ENCODE assay signal across 9 cellular contexts in the genomic region with DNA sequence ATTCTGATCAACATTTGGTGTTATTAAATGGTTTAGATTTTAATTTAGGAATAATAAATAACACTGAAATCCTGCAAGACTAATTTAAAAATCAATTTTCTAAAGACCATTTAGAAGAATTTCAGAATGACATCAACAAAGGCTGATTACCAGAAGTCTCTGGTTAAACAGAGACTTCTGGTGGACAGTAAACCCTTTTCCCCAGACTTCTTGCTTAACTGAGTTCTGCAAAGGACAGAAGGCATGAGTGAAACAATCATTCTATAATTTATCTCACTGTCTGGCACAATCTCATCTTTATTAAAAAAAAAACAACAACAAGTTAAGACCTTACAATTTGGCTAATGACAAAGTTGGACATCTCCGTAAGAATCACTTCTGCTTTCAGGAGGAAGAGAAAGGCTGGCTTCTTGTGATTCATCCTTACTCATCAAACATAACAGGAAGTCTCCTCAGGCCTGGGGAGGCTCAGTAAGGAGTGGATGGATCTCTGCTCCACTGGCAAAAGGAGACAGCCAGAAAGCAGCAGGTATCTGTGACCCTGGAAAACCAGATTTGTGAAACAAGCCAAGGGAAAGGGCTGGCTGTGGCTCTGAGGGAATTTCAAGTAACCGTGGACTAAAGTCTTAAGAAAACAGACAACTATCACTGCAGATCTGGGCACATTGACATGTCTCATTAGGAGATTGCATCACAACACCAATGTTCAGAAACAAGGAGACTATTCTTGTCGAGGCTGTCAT. TPM values are rescaled to one million over a fixed set of nuclear protein-coding genes. Genes with fewer than 3 reads are reported as not detected.
DNase-seq lines count a peak whose midpoint lies in the region; ATAC-seq and TF ChIP-seq lines count a peak whose summit lies in the region.
"Had no signal": no experiment of that assay in that cellular context is flagged by ENCODE, and none has a peak within 500 bp of the region (broad histone marks: within the 10 kb centered on the region; RNA-seq: fewer than 3 reads in every experiment).

No MANE protein-coding gene starts in this region.

- H3K79me2 ChIP-seq in KMS-11 (ENCODE audit: insufficient read depth, low read depth) = no peaks in the 10 kb centered on the region

- H3K9me3 ChIP-seq in Caco-2 = no peaks in the 10 kb centered on the region

- TF ChIP-seq CTCF in KMS-11 (conservative IDR thresholded peaks at IDR 0.05; ENCODE audit: low read depth, low read length) (no peak), fibroblast of villous mesenchyme (IDR thresholded peaks at IDR 0.05; ENCODE audit: insufficient read depth, low read depth, low read length) (no peak), Caco-2 (IDR thresholded peaks at IDR 0.05; ENCODE audit: insufficient read depth in 1 of 2, low read depth in 1 of 2, low read length in 1 of 2, severe bottlenecking in 1 of 2, unreplicated experiment in 1 of 2) (no peak)

- no peak overlapping the region for H2AFZ ChIP-seq in KMS-11 (ENCODE audit: low read depth)

- no peaks in the 10 kb centered on the region for H4K20me1 ChIP-seq in KMS-11 (ENCODE audit: insufficient read depth)

- no peak overlapping the region; the same call in 1 of the 2 replicates for H3K9ac ChIP-seq in KMS-11

- H3K36me3 Mint-ChIP-seq in activated CD4-positive, alpha-beta memory T cell treated with anti-CD3 and anti-CD28 coated beads for 36 hours = no peaks in the 10 kb centered on the region
- H3K36me3 Mint-ChIP-seq in Caco-2 (ENCODE audit: insufficient read depth, unreplicated experiment) = no peaks in the 10 kb centered on the region

- no peak overlapping the region for H3K4me3 ChIP-seq in KMS-11 (IDR thresholded peaks at IDR 0.05; ENCODE audit: insufficient read depth, low read depth, low read length)
- no peak overlapping the region for H3K4me3 ChIP-seq in fibroblast of villous mesenchyme (ENCODE audit: low read depth, low read length)
- H3K4me3 ChIP-seq in Caco-2 (ENCODE audit: low read depth, low read length) = no peak overlapping the region

- H3K36me3 ChIP-seq in KMS-11 (ENCODE audit: insufficient read depth) (no peaks in the 10 kb centered on the region), Caco-2 (ENCODE audit: control insufficient read depth, insufficient read depth, low read length) (no peaks in the 10 kb centered on the region)

- H3K4me1 Mint-ChIP-seq in activated CD4-positive, alpha-beta memory T cell treated with anti-CD3 and anti-CD28 coated beads for 36 hours (ENCODE audit: low read depth) = peaks cover 35% of the 10 kb centered on the region
- peaks cover 7% of the 10 kb centered on the region for H3K4me1 Mint-ChIP-seq in Caco-2 (ENCODE audit: low read depth, unreplicated experiment)

- H3K27ac ChIP-seq in KMS-11 = peak overlapping the region; percentile 62; the same call in 1 of the 2 replicates
- H3K27ac ChIP-seq: VCaP had no signal

- BruUV-seq in Caco-2 (replicated peaks; lab: Mats Ljungman, UMichigan) = no TSS peak

- H3K4me3 Mint-ChIP-seq in activated CD4-positive, alpha-beta memory T cell treated with anti-CD3 and anti-CD28 coated beads for 36 hours = peak overlapping the region; percentile 34
- no peak overlapping the region for H3K4me3 Mint-ChIP-seq in Caco-2 (ENCODE audit: unreplicated experiment)

- CTCF ChIA-PET in activated CD4-positive, alpha-beta memory T cell treated with anti-CD3 and anti-CD28 coated beads for 36 hours (lab: Charles Lee) = interaction anchor here (0.6 to 4.5 kb wide), 5 partner anchors 45 to 182 kb away, joined by 3 to 94 read pairs (median 5); a partner anchor contains a TSS
- CTCF ChIA-PET in Caco-2 (lab: Charles Lee) = interaction anchor here (1.6 kb wide), 1 partner anchor 25 kb away, joined by 3 read pairs; no protein-coding TSS in a partner anchor

- POLR2A ChIA-PET in activated CD4-positive, alpha-beta memory T cell treated with anti-CD3 and anti-CD28 coated beads for 36 hours (lab: Charles Lee) = no interaction called here
- POLR2A ChIA-PET in Caco-2 (lab: Charles Lee) = no interaction called here

- H3K27ac Mint-ChIP-seq in activated CD4-positive, alpha-beta memory T cell treated with anti-CD3 and anti-CD28 coated beads for 36 hours = peak overlapping the region; percentile 55
- no peak overlapping the region for H3K27ac Mint-ChIP-seq in Caco-2 (ENCODE audit: unreplicated experiment)

- no peaks in the 10 kb centered on the region for H3K27me3 ChIP-seq in KMS-11 (ENCODE audit: insufficient read depth, low read depth)
- H3K27me3 ChIP-seq in Caco-2 (replicated peaks; ENCODE audit: control insufficient read depth, insufficient read depth, low read length) = no peaks in the 10 kb centered on the region; the same call in 1 of the 2 replicates

- H3K4me1 ChIP-seq in KMS-11 (ENCODE audit: low read depth, poor library complexity, severe bottlenecking) = peaks cover 20% of the 10 kb centered on the region
- no peaks in the 10 kb centered on the region for H3K4me1 ChIP-seq in Caco-2

- H3K4me2 ChIP-seq in KMS-11 = peak overlapping the region; percentile 44

- peak; percentile 69 for ATAC-seq in GM21786 (IDR thresholded peaks at IDR 0.05; ENCODE audit: unreplicated experiment)

- intact Hi-C loops in activated CD4-positive, alpha-beta memory T cell treated with anti-CD3 and anti-CD28 coated beads for 36 hours (cut with micrococcal nuclease) = loop anchor here (2.0 to 10.0 kb wide), 4 partner anchors 19 to 683 kb away; a partner anchor contains a TSS
- intact Hi-C loops in Caco-2 (cut with micrococcal nuclease; ENCODE audit: unreplicated experiment) = no loop called here

- peaks cover 3% of the 10 kb centered on the region for H3K9me3 Mint-ChIP-seq in activated CD4-positive, alpha-beta memory T cell treated with anti-CD3 and anti-CD28 coated beads for 36 hours
- H3K9me3 Mint-ChIP-seq in Caco-2 (ENCODE audit: unreplicated experiment) = no peaks in the 10 kb centered on the region

- H3K27me3 Mint-ChIP-seq in activated CD4-positive, alpha-beta memory T cell treated with anti-CD3 and anti-CD28 coated beads for 36 hours = peaks cover 4% of the 10 kb centered on the region
- no peaks in the 10 kb centered on the region for H3K27me3 Mint-ChIP-seq in Caco-2 (ENCODE audit: insufficient read depth, unreplicated experiment)

- DNase-seq in EH (ENCODE audit: low read depth) = peak; percentile 92
- peak; percentile 55 for DNase-seq in activated CD4-positive, alpha-beta memory T cell treated with anti-CD3 and anti-CD28 coated beads for 36 hours
- peak; percentile 90 for DNase-seq in fibroblast of villous mesenchyme (ENCODE audit: low read depth)
- DNase-seq in renal cortical epithelial cell (ENCODE audit: low read depth) = peak; percentile 93
- DNase-seq in NCI-H446 treated with DMSO at 0.1 percent for 48 hours (lab: John Stamatoyannopoulos, UW) = no peak
- no peak for DNase-seq in Caco-2

RNA-seq across cellular contexts. Expression of a gene that starts 0.9 kb away (rescaled TPM):
- 1 to 10 TPM; 1.4 to 2.2 TPM for total RNA-seq in activated CD4-positive, alpha-beta memory T cell treated with anti-CD3 and anti-CD28 coated beads for 36 hours
- 2.3 and 3.0 TPM in 2 replicates for total RNA-seq in fibroblast of villous mesenchyme
- 0.65 and 2.8 TPM in 2 replicates for total RNA-seq in renal cortical epithelial cell
- not detected in 2 replicates for total RNA-seq in Caco-2 (2022)

RNA-seq across cellular contexts. Expression of a gene that starts 10.1 kb away (rescaled TPM):
- under 1 TPM; 0.50 to 0.65 TPM for total RNA-seq in activated CD4-positive, alpha-beta memory T cell treated with anti-CD3 and anti-CD28 coated beads for 36 hours
- total RNA-seq in fibroblast of villous mesenchyme = 426 and 471 TPM in 2 replicates
- 147 and 192 TPM in 2 replicates for total RNA-seq in renal cortical epithelial cell
- 20.8 and 21.7 TPM in 2 replicates for total RNA-seq in Caco-2 (2022)

RNA-seq across cellular contexts. Expression of a gene that starts 52.9 kb away (rescaled TPM):
- 1 to 10 TPM; 1.5 to 1.8 TPM for total RNA-seq in activated CD4-positive, alpha-beta memory T cell treated with anti-CD3 and anti-CD28 coated beads for 36 hours
- total RNA-seq in fibroblast of villous mesenchyme (0.32 and 0.86 TPM in 2 replicates), renal cortical epithelial cell (8.7 and 25.2 TPM in 2 replicates), Caco-2 (2022) (not detected in 2 replicates)

Comparison
In these comparisons a context has a peak if more than half of its experiments do, and no peak if none do; other contexts are left out.
1. DNase-seq: peak in EH (single experiment), activated CD4-positive, alpha-beta memory T cell treated with anti-CD3 and anti-CD28 coated beads for 36 hours (single experiment), fibroblast of villous mesenchyme (single experiment) and renal cortical epithelial cell (single experiment); none in NCI-H446 treated with DMSO at 0.1 percent for 48 hours (single experiment) and Caco-2 (0 of 2).
2. RNA of a gene that starts 10.1 kb away (total RNA-seq): 426 to 471 TPM in fibroblast of villous mesenchyme, 147 to 192 TPM in renal cortical epithelial cell and 20.8 to 21.7 TPM in Caco-2; 0.50 to 0.65 TPM in activated CD4-positive, alpha-beta memory T cell treated with anti-CD3 and anti-CD28 coated beads for 36 hours; every median in the first group is over 10 times any median in the second.